In the genomic region with DNA sequence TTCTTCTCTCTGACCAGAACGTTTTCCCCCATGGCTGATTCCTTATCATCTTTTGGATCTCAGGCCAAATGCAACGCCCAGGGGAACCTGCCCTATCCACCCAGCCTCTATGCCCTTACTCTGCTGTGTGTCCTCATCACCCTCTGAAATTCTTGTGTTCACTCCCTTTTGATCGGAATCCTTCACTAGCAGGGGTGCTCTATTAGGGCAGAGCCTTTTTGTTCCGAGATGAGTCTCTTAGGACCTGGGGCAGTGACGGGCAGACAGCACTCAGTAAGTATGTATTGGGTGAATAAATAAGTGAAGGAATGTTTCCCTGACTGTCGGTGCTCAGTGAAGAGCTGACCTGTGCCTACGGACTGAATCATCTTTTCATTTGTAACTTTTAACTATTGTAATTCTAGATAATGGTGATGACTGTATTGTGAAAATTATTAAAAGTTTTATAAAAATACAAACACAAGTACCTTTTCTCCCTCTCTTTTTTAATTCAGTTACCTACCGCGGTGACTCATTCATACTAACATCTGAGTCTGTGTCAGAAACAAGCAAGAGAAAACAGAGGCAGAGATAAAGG, we compare ENCODE assay signal across 16 cellular contexts. TPM values are rescaled to one million over a fixed set of nuclear protein-coding genes. Genes with fewer than 3 reads are reported as not detected.
A peak's percentile ranks its signal among the peaks of the same experiment; 100 is the strongest.
DNase-seq lines count a peak whose midpoint lies in the region; ATAC-seq, FAIRE-seq and TF ChIP-seq lines count a peak whose summit lies in the region.
"Had no signal": no experiment of that assay in that cellular context is flagged by ENCODE, and none has a peak within 500 bp of the region (broad histone marks: within the 10 kb centered on the region; RNA-seq: fewer than 3 reads in every experiment).

No MANE protein-coding gene starts in this region.

- H3K27ac ChIP-seq in smooth muscle cell (ENCODE audit: low read depth), result peak overlapping the region; percentile 89
- H3K27ac ChIP-seq: cardiac muscle cell, HL-60 had no signal

- H3K4me1 Mint-ChIP-seq in WTC11, result peaks cover 38% of the 10 kb centered on the region
- H3K4me1 Mint-ChIP-seq in immature natural killer cell, result no peaks in the 10 kb centered on the region
- H3K4me1 Mint-ChIP-seq in activated T-cell treated with anti-CD3 and anti-CD28 coated beads, Interleukin-2, amount 50 U/mL, for 24 hours (ENCODE audit: low read depth), result no peaks in the 10 kb centered on the region

- DNase-seq in HTR-8/SVneo (ENCODE audit: insufficient read length, low spot score), result peak; percentile 32
- DNase-seq in WTC11 (ENCODE audit: low spot score), result no peak
- peak; percentile 57 for DNase-seq in iris pigment epithelial cell (ENCODE audit: low read depth)
- no peak for DNase-seq in smooth muscle cell (lab: John Stamatoyannopoulos, UW; ENCODE audit: unreplicated experiment)
- DNase-seq in immature natural killer cell, result no peak
- no peak for DNase-seq in activated T-cell treated with anti-CD3 and anti-CD28 coated beads, Interleukin-2, amount 50 U/mL, for 24 hours
- DNase-seq: DND-41; effector CD8-positive, alpha-beta T cell; mucosa of descending colon; NCI-H1694 treated with DMSO at 0.1 percent for 48 hours; NCI-H524 treated with DMSO at 0.1 percent for 48 hours had no signal

- peaks cover 39% of the 10 kb centered on the region for H3F3A ChIP-seq in smooth muscle cell (ENCODE audit: low read depth)

- H3K27me3 ChIP-seq in smooth muscle cell (ENCODE audit: low read depth), result no peaks in the 10 kb centered on the region
- H3K27me3 ChIP-seq: cardiac muscle cell had no signal

- no peak for FAIRE-seq in HTR-8/SVneo (lab: Jason Lieb, UNC)

- peaks cover 13% of the 10 kb centered on the region for H3K9me3 Mint-ChIP-seq in WTC11
- H3K9me3 Mint-ChIP-seq in immature natural killer cell, result peaks cover 1 to 14% (median 5%) of the 10 kb centered on the region in 6 donors
- peaks cover 5% of the 10 kb centered on the region for H3K9me3 Mint-ChIP-seq in activated T-cell treated with anti-CD3 and anti-CD28 coated beads, Interleukin-2, amount 50 U/mL, for 24 hours

- H3K4me3 Mint-ChIP-seq in WTC11, result no peak overlapping the region
- H3K4me3 Mint-ChIP-seq in immature natural killer cell, result no peak overlapping the region
- no peak overlapping the region for H3K4me3 Mint-ChIP-seq in activated T-cell treated with anti-CD3 and anti-CD28 coated beads, Interleukin-2, amount 50 U/mL, for 24 hours

- 24% methylated on average over 9 of the region's 9 CpGs for WGBS in smooth muscle cell (ENCODE audit: low lambda C conversion rate)

- no peaks in the 10 kb centered on the region for H4K20me1 ChIP-seq in smooth muscle cell (ENCODE audit: low read depth)

- POLR2A ChIA-PET in WTC11 (lab: Charles Lee), result no interaction called here

- peak; percentile 82 for ATAC-seq in WTC11
- no peak for ATAC-seq in HG02852 (IDR thresholded peaks at IDR 0.05; ENCODE audit: unreplicated experiment)
- ATAC-seq in GM21576 (IDR thresholded peaks at IDR 0.05; ENCODE audit: unreplicated experiment), result no peak
- ATAC-seq: mucosa of descending colon had no signal

- peak overlapping the region; percentile 13 for H3K4me3 ChIP-seq in smooth muscle cell
- H3K4me3 ChIP-seq: cardiac muscle cell, mucosa of descending colon had no signal

- H3K79me2 ChIP-seq in smooth muscle cell (ENCODE audit: low read depth), result peaks cover 24% of the 10 kb centered on the region

- CTCF ChIA-PET in WTC11 (lab: Charles Lee), result interaction anchor here (0.7 kb wide), 1 partner anchor 26 kb away, joined by 3 read pairs; no protein-coding TSS in a partner anchor

- peaks cover 12% of the 10 kb centered on the region for H3K36me3 Mint-ChIP-seq in WTC11
- H3K36me3 Mint-ChIP-seq in immature natural killer cell, result peaks cover 0 to 3% (median 0%) of the 10 kb centered on the region in 3 donors
- H3K36me3 Mint-ChIP-seq in activated T-cell treated with anti-CD3 and anti-CD28 coated beads, Interleukin-2, amount 50 U/mL, for 24 hours (ENCODE audit: low read depth), result no peaks in the 10 kb centered on the region

- peak overlapping the region; percentile 30 for H3K9ac ChIP-seq in smooth muscle cell (ENCODE audit: low read depth)

- TF ChIP-seq CTCF in WTC11 (IDR thresholded peaks at IDR 0.05), result no peak
- no peak for TF ChIP-seq CTCF in smooth muscle cell (IDR thresholded peaks at IDR 0.05; ENCODE audit: borderline replicate concordance, insufficient read depth, poor library complexity, severe bottlenecking)

- H3K4me1 ChIP-seq in smooth muscle cell (ENCODE audit: low read depth), result peaks cover 21% of the 10 kb centered on the region

- peak overlapping the region; percentile 88 for H3K27ac Mint-ChIP-seq in WTC11
- H3K27ac Mint-ChIP-seq in immature natural killer cell, result no peak overlapping the region
- H3K27ac Mint-ChIP-seq in activated T-cell treated with anti-CD3 and anti-CD28 coated beads, Interleukin-2, amount 50 U/mL, for 24 hours, result no peak overlapping the region
- H3K27ac Mint-ChIP-seq: progenitor cell of endocrine pancreas had no signal

- H3K4me2 ChIP-seq in smooth muscle cell, result peak overlapping the region; percentile 45

- H3K27me3 Mint-ChIP-seq in WTC11 (ENCODE audit: low read depth) (no peaks in the 10 kb centered on the region), immature natural killer cell (ENCODE audit: low read depth in 3 of 3) (peaks cover 0 to 5% (median 2%) of the 10 kb centered on the region in 3 donors)
- H3K27me3 Mint-ChIP-seq in activated T-cell treated with anti-CD3 and anti-CD28 coated beads, Interleukin-2, amount 50 U/mL, for 24 hours, result no peaks in the 10 kb centered on the region

- no peaks in the 10 kb centered on the region for H3K36me3 ChIP-seq in smooth muscle cell (ENCODE audit: low read depth)
- H3K36me3 ChIP-seq: cardiac muscle cell had no signal

- no peak overlapping the region for H2AFZ ChIP-seq in smooth muscle cell (ENCODE audit: low read depth)

- H3K9me3 ChIP-seq in smooth muscle cell (replicated peaks; ENCODE audit: low read depth), result no peaks in the 10 kb centered on the region
- H3K9me3 ChIP-seq: mucosa of descending colon had no signal

TF ChIP-seq in WTC11, 78 proteins besides CTCF, POLR2A, EP300 and RAD21 (continues in another document):
- TF ChIP-seq, protein P1, sequence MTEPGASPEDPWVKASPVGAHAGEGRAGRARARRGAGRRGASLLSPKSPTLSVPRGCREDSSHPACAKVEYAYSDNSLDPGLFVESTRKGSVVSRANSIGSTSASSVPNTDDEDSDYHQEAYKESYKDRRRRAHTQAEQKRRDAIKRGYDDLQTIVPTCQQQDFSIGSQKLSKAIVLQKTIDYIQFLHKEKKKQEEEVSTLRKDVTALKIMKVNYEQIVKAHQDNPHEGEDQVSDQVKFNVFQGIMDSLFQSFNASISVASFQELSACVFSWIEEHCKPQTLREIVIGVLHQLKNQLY (CRISPR knock-in tag; IDR thresholded peaks at IDR 0.05), result no peak
- TF ChIP-seq GTF2I (CRISPR knock-in tag; conservative IDR thresholded peaks at IDR 0.05) (no peak), ZBTB21 (CRISPR knock-in tag; IDR thresholded peaks at IDR 0.05; ENCODE audit: borderline replicate concordance) (no peak), IRF2 (CRISPR knock-in tag; IDR thresholded peaks at IDR 0.05; ENCODE audit: borderline replicate concordance, low read depth) (no peak), TCF7 (CRISPR knock-in tag; IDR thresholded peaks at IDR 0.05; ENCODE audit: low read depth) (no peak), SP1 (CRISPR knock-in tag; conservative IDR thresholded peaks at IDR 0.05) (no peak), GRHL2 (CRISPR knock-in tag; IDR thresholded peaks at IDR 0.05; ENCODE audit: insufficient replicate concordance, severe bottlenecking) (no peak)
- TF ChIP-seq, protein P2, sequence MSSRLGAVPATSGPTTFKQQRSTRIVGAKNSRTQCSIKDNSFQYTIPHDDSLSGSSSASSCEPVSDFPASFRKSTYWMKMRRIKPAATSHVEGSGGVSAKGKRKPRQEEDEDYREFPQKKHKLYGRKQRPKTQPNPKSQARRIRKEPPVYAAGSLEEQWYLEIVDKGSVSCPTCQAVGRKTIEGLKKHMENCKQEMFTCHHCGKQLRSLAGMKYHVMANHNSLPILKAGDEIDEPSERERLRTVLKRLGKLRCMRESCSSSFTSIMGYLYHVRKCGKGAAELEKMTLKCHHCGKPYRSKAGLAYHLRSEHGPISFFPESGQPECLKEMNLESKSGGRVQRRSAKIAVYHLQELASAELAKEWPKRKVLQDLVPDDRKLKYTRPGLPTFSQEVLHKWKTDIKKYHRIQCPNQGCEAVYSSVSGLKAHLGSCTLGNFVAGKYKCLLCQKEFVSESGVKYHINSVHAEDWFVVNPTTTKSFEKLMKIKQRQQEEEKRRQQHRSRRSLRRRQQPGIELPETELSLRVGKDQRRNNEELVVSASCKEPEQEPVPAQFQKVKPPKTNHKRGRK (CRISPR knock-in tag; IDR thresholded peaks at IDR 0.05; ENCODE audit: borderline replicate concordance), result no peak
- TF ChIP-seq, protein P3, sequence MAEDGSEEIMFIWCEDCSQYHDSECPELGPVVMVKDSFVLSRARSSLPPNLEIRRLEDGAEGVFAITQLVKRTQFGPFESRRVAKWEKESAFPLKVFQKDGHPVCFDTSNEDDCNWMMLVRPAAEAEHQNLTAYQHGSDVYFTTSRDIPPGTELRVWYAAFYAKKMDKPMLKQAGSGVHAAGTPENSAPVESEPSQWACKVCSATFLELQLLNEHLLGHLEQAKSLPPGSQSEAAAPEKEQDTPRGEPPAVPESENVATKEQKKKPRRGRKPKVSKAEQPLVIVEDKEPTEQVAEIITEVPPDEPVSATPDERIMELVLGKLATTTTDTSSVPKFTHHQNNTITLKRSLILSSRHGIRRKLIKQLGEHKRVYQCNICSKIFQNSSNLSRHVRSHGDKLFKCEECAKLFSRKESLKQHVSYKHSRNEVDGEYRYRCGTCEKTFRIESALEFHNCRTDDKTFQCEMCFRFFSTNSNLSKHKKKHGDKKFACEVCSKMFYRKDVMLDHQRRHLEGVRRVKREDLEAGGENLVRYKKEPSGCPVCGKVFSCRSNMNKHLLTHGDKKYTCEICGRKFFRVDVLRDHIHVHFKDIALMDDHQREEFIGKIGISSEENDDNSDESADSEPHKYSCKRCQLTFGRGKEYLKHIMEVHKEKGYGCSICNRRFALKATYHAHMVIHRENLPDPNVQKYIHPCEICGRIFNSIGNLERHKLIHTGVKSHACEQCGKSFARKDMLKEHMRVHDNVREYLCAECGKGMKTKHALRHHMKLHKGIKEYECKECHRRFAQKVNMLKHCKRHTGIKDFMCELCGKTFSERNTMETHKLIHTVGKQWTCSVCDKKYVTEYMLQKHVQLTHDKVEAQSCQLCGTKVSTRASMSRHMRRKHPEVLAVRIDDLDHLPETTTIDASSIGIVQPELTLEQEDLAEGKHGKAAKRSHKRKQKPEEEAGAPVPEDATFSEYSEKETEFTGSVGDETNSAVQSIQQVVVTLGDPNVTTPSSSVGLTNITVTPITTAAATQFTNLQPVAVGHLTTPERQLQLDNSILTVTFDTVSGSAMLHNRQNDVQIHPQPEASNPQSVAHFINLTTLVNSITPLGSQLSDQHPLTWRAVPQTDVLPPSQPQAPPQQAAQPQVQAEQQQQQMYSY (CRISPR knock-in tag; IDR thresholded peaks at IDR 0.05), result no peak

RNA-seq across cellular contexts. Expression of a gene that starts 4.8 kb away (rescaled TPM):
- total RNA-seq in WTC11 (2021) (58.1 to 71.0 TPM (median 59.7 TPM) in 3 replicates), smooth muscle cell (295 and 299 TPM in 2 replicates)
- polyA plus RNA-seq in smooth muscle cell (46.6 and 46.9 TPM in 2 replicates), immature natural killer cell (not detected)

Comparison
In these comparisons a context has a peak if more than half of its experiments do, and no peak if none do; other contexts are left out.
1. DNase-seq: peak in HTR-8/SVneo (single experiment) and iris pigment epithelial cell (single experiment); none in WTC11 (single experiment), smooth muscle cell (single experiment), immature natural killer cell (0 of 3) and activated T-cell treated with anti-CD3 and anti-CD28 coated beads, Interleukin-2, amount 50 U/mL, for 24 hours (single experiment).